8 cellular contexts compared by ENCODE assay signal in the genomic region with DNA sequence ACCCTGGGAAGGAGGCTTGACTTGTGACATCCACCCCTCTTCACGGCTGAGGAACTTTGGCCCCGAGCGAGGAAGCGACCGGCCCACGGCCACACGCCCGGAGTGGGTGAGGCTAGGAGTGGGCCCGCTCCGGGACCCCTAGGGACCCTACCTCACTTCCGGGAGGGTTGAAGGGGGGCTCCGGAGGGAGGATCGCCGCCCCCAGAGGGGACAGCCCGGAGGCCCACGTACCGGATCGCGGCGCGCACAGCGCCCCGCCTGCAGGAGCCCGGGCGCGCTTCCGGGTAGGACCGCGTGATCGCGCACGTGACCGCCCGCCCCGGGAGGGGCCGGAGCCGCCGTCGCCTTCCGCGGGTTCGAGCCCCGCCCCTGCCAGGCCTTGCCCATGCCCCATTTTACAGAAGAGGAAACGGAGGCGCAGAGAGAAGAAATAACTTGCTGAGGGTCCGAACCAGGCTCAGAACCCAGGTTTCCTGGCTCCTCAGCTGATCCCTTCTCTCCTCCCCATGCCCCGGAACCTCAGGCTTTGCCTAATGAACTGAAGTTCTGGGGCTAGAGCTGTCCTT. TPM values are rescaled to one million over a fixed set of nuclear protein-coding genes. Genes with fewer than 3 reads are reported as not detected.
DNase-seq lines count a peak whose midpoint lies in the region; ATAC-seq and TF ChIP-seq lines count a peak whose summit lies in the region.

TSS of gene HPS1 (minus strand) at position 280 of the 566 bp plus-strand sequence. CDS start 3,695 bp downstream, outside the sequence.

- intact Hi-C loops in activated CD4-positive, alpha-beta memory T cell treated with anti-CD3 and anti-CD28 coated beads for 36 hours (cut with micrococcal nuclease), result loop anchor here (5.0 kb wide), 1 partner anchor 34 kb away; no protein-coding TSS in a partner anchor

- H3K27ac ChIP-seq in 22Rv1 (peak within 1 kb of the TSS; percentile 57), ectodermal cell (ENCODE audit: insufficient read depth, low read depth, low read length, poor library complexity, severe bottlenecking) (no peak within 1 kb of the TSS)

- peaks cover 17% of the 10 kb centered on the region for H3K36me3 ChIP-seq in ectodermal cell (ENCODE audit: control insufficient read depth, insufficient read depth, low read length)

- H3K9me3 ChIP-seq in ectodermal cell (ENCODE audit: control insufficient read depth, low read length), result no peaks in the 10 kb centered on the region

- 3% methylated on average over 47 of the region's 47 CpGs for WGBS in ectodermal cell, 2 experiments

- peak; percentile 88 for ATAC-seq in GM18502 (IDR thresholded peaks at IDR 0.05; ENCODE audit: poor library complexity, unreplicated experiment)
- peak; percentile 77 for ATAC-seq in HG02943 (IDR thresholded peaks at IDR 0.05; ENCODE audit: low read depth, unreplicated experiment)

- peak within 1 kb of the TSS; percentile 81 for H3K27ac Mint-ChIP-seq in activated CD4-positive, alpha-beta memory T cell treated with anti-CD3 and anti-CD28 coated beads for 36 hours

- H3K4me1 Mint-ChIP-seq in activated CD4-positive, alpha-beta memory T cell treated with anti-CD3 and anti-CD28 coated beads for 36 hours (ENCODE audit: low read depth), result peaks cover 43% of the 10 kb centered on the region

- TF ChIP-seq CTCF in 22Rv1 (IDR thresholded peaks at IDR 0.05), result peak; percentile 23; the same call in 1 of the 2 replicates

- DNase-seq in NCI-H2227 (lab: John Stamatoyannopoulos, UW; ENCODE audit: unreplicated experiment) (peak; percentile 80), lung microvascular endothelial cell (ENCODE audit: low read depth in 2 of 2) (peak; percentile 74 to 81)
- DNase-seq in activated CD4-positive, alpha-beta memory T cell treated with anti-CD3 and anti-CD28 coated beads for 36 hours, result peak; percentile 89
- peak; percentile 70 to 75 (median 73) for DNase-seq in stimulated activated CD4-positive, alpha-beta T cell treated with anti-CD3 and anti-CD28 coated beads, TNF-alpha, amount 100 ng/mL, for 4 hours (ENCODE audit: low read depth in 3 of 3)

- CTCF ChIA-PET in activated CD4-positive, alpha-beta memory T cell treated with anti-CD3 and anti-CD28 coated beads for 36 hours (lab: Charles Lee), result interaction anchor here (1.3 to 1.9 kb wide), 3 partner anchors 21 to 277 kb away, joined by 3 to 8 read pairs (median 5); no protein-coding TSS in a partner anchor

- peak within 1 kb of the TSS; percentile 93 for H3K4me3 Mint-ChIP-seq in activated CD4-positive, alpha-beta memory T cell treated with anti-CD3 and anti-CD28 coated beads for 36 hours

- peaks cover 3% of the 10 kb centered on the region for H3K27me3 Mint-ChIP-seq in activated CD4-positive, alpha-beta memory T cell treated with anti-CD3 and anti-CD28 coated beads for 36 hours

- H3K9me3 Mint-ChIP-seq in activated CD4-positive, alpha-beta memory T cell treated with anti-CD3 and anti-CD28 coated beads for 36 hours, result no peaks in the 10 kb centered on the region

- POLR2A ChIA-PET in activated CD4-positive, alpha-beta memory T cell treated with anti-CD3 and anti-CD28 coated beads for 36 hours (lab: Charles Lee), result interaction anchor here (1.0 kb wide), 1 partner anchor 984 kb away, joined by 3 read pairs; the partner anchor contains the start of gene GOT1

- peaks cover 22% of the 10 kb centered on the region for H3K36me3 Mint-ChIP-seq in activated CD4-positive, alpha-beta memory T cell treated with anti-CD3 and anti-CD28 coated beads for 36 hours

- no peaks in the 10 kb centered on the region for H3K4me1 ChIP-seq in ectodermal cell (ENCODE audit: control insufficient read depth, insufficient read depth, low read length)

- H3K27me3 ChIP-seq in ectodermal cell (ENCODE audit: control insufficient read depth, insufficient read depth, low read length, poor library complexity, severe bottlenecking), result no peaks in the 10 kb centered on the region

- H3K4me3 ChIP-seq in ectodermal cell (ENCODE audit: insufficient read depth, low read depth, low read length), result peak within 1 kb of the TSS; percentile 67

RNA-seq across cellular contexts. Expression of gene HPS1, which starts in this region (rescaled TPM):
- 10 to 100 TPM; 42.1 to 44.3 TPM for total RNA-seq in activated CD4-positive, alpha-beta memory T cell treated with anti-CD3 and anti-CD28 coated beads for 36 hours
- polyA plus RNA-seq in ectodermal cell (2013, experiment 1 of 4), result 58.8 TPM
- polyA plus RNA-seq in ectodermal cell (2013, experiment 2 of 4), result 63.0 TPM
- polyA plus RNA-seq in ectodermal cell (2013, experiment 3 of 4), result 42.0 TPM
- 49.9 TPM for polyA plus RNA-seq in ectodermal cell (2013, experiment 4 of 4)
- 17.9 and 18.1 TPM in 2 replicates for total RNA-seq in lung microvascular endothelial cell
